In the genomic region with DNA sequence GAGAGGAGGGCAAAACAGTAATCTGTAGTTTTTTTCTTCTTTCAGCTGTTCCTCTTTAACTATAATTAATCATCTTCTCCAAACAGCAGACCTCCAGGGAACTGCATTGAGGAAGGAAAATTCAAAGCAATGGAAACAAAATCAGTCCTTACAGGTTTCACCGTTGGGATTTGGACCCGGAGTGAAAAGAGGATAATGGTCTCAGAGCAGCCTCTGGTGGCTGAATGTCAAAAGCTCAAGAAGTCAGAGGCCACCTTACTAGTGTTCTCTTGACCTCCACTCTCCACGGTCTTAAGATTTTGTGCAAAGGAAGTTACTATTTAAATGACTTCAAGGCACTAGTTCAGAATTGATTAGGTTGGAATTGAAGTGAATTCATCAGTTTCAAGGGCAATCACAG, we compare ENCODE assay signal across 8 cellular contexts. TPM values are rescaled to one million over a fixed set of nuclear protein-coding genes. Genes with fewer than 3 reads are reported as not detected.
DNase-seq lines count a peak whose midpoint lies in the region; ATAC-seq and TF ChIP-seq lines count a peak whose summit lies in the region.
"Had no signal": no experiment of that assay in that cellular context is flagged by ENCODE, and none has a peak within 500 bp of the region (broad histone marks: within the 10 kb centered on the region; RNA-seq: fewer than 3 reads in every experiment).

No MANE protein-coding gene starts in this region.

- no peak overlapping the region for H3K27ac Mint-ChIP-seq in activated CD8-positive, alpha-beta T cell treated with anti-CD3 and anti-CD28 coated beads, Interleukin-2, amount 10 ng/mL, durations not matched to agents 7 days and 5 days

- CTCF ChIA-PET in activated CD8-positive, alpha-beta T cell treated with anti-CD3 and anti-CD28 coated beads, Interleukin-2, amount 10 ng/mL, durations not matched to agents 7 days and 5 days (lab: Charles Lee), result no interaction called here

- H3K36me3 Mint-ChIP-seq in activated CD8-positive, alpha-beta T cell treated with anti-CD3 and anti-CD28 coated beads, Interleukin-2, amount 10 ng/mL, durations not matched to agents 7 days and 5 days (ENCODE audit: low read depth), result no peaks in the 10 kb centered on the region

- intact Hi-C loops in prostate gland (cut with DNase I), result no loop called here

- ATAC-seq in stimulated activated naive CD8-positive, alpha-beta T cell treated with anti-CD3 and anti-CD28 coated beads, Interleukin-15, Interleukin-2, amounts not matched to agents 100 U/mL and 50 U/mL, for 24 hours, result no peak
- no peak for ATAC-seq in activated CD8-positive, alpha-beta T cell treated with anti-CD3 and anti-CD28 coated beads, Interleukin-2, amount 10 ng/mL, durations not matched to agents 7 days and 5 days

- H3K4me1 ChIP-seq in HAP-1 (peaks cover 30% of the 10 kb centered on the region), prostate gland (replicated peaks) (no peaks in the 10 kb centered on the region)

- POLR2A ChIA-PET in activated CD8-positive, alpha-beta T cell treated with anti-CD3 and anti-CD28 coated beads, Interleukin-2, amount 10 ng/mL, durations not matched to agents 7 days and 5 days (lab: Charles Lee), result no interaction called here

- no peak overlapping the region for H3K4me3 Mint-ChIP-seq in activated CD8-positive, alpha-beta T cell treated with anti-CD3 and anti-CD28 coated beads, Interleukin-2, amount 10 ng/mL, durations not matched to agents 7 days and 5 days

- DNase-seq in HAP-1 (ENCODE audit: low spot score in 2 of 2) (peak; percentile 74 to 86), OCI-M1 (lab: John Stamatoyannopoulos, UW) (peak; percentile 38), fibroblast of mammary gland (ENCODE audit: low read depth) (peak; percentile 74), prostate gland (ENCODE audit: low spot score) (no peak)
- no peak for DNase-seq in stimulated activated naive CD8-positive, alpha-beta T cell treated with anti-CD3 and anti-CD28 coated beads, Interleukin-15, Interleukin-2, amounts not matched to agents 100 U/mL and 50 U/mL, for 24 hours
- no peak for DNase-seq in activated CD8-positive, alpha-beta T cell treated with anti-CD3 and anti-CD28 coated beads, Interleukin-2, amount 10 ng/mL, durations not matched to agents 7 days and 5 days
- no peak for DNase-seq in activated CD4-positive, alpha-beta T cell treated with anti-CD3 and anti-CD28 coated beads, Interleukin-2, amount 50 U/mL, for 1 hour

- TF ChIP-seq CTCF in fibroblast of mammary gland (conservative IDR thresholded peaks at IDR 0.05; ENCODE audit: control insufficient read depth, insufficient read depth, low read depth, low read length) (peak; percentile 75), prostate gland (IDR thresholded peaks at IDR 0.05) (peak in 3 of 4 experiments; percentile 27 to 46 (median 40))

- no peak for TF ChIP-seq POLR2A in prostate gland (IDR thresholded peaks at IDR 0.05)

- H3K4me3 ChIP-seq in HAP-1, result no peak overlapping the region
- H3K4me3 ChIP-seq in fibroblast of mammary gland (ENCODE audit: control insufficient read depth, low read depth, low read length), result no peak overlapping the region
- no peak overlapping the region for H3K4me3 ChIP-seq in prostate gland

- no peaks in the 10 kb centered on the region for H3K9me3 Mint-ChIP-seq in activated CD8-positive, alpha-beta T cell treated with anti-CD3 and anti-CD28 coated beads, Interleukin-2, amount 10 ng/mL, durations not matched to agents 7 days and 5 days (ENCODE audit: insufficient read depth)

- H3K27me3 ChIP-seq in HAP-1 (ENCODE audit: low read depth) (no peaks in the 10 kb centered on the region), prostate gland (replicated peaks; ENCODE audit: insufficient read depth) (no peaks in the 10 kb centered on the region)
- H3K27me3 ChIP-seq: neutrophil had no signal

- H3K27me3 Mint-ChIP-seq in activated CD8-positive, alpha-beta T cell treated with anti-CD3 and anti-CD28 coated beads, Interleukin-2, amount 10 ng/mL, durations not matched to agents 7 days and 5 days (ENCODE audit: low read depth), result no peaks in the 10 kb centered on the region

- H3K36me3 ChIP-seq in HAP-1 (replicated peaks) (no peaks in the 10 kb centered on the region), prostate gland (no peaks in the 10 kb centered on the region)
- H3K36me3 ChIP-seq: neutrophil had no signal

- no peak overlapping the region for H3K27ac ChIP-seq in prostate gland
- H3K27ac ChIP-seq: neutrophil had no signal

- in situ Hi-C loops in HAP-1 (cut with MboI; ENCODE audit: low sequenced_read_pairs), result loop anchor here (5.0 kb wide), 1 partner anchor 444 kb away; no protein-coding TSS in a partner anchor

- H3K9me3 ChIP-seq in HAP-1 (no peaks in the 10 kb centered on the region), prostate gland (no peaks in the 10 kb centered on the region)
- H3K9me3 ChIP-seq: neutrophil had no signal

- no peaks in the 10 kb centered on the region for H3K4me1 Mint-ChIP-seq in activated CD8-positive, alpha-beta T cell treated with anti-CD3 and anti-CD28 coated beads, Interleukin-2, amount 10 ng/mL, durations not matched to agents 7 days and 5 days (ENCODE audit: low read depth)

- 11% methylated on average over 3 of the region's 3 CpGs for WGBS in prostate gland

RNA-seq across cellular contexts. Expression of gene MID1, which starts 16.0 kb away (rescaled TPM):
- 10 to 100 TPM; 14.6 to 26.1 TPM for total RNA-seq in prostate gland
- under 1 TPM; 0.11 to 0.23 TPM for total RNA-seq in activated CD8-positive, alpha-beta T cell treated with anti-CD3 and anti-CD28 coated beads, Interleukin-2, amount 10 ng/mL, durations not matched to agents 7 days and 5 days

Comparison
In these comparisons a context has a peak if more than half of its experiments do, and no peak if none do; other contexts are left out.
1. DNase-seq: peak in HAP-1 (2 of 2), OCI-M1 (single experiment) and fibroblast of mammary gland (single experiment); none in prostate gland (single experiment), stimulated activated naive CD8-positive, alpha-beta T cell treated with anti-CD3 and anti-CD28 coated beads, Interleukin-15, Interleukin-2, amounts not matched to agents 100 U/mL and 50 U/mL, for 24 hours (single experiment), activated CD8-positive, alpha-beta T cell treated with anti-CD3 and anti-CD28 coated beads, Interleukin-2, amount 10 ng/mL, durations not matched to agents 7 days and 5 days (single experiment) and activated CD4-positive, alpha-beta T cell treated with anti-CD3 and anti-CD28 coated beads, Interleukin-2, amount 50 U/mL, for 1 hour (single experiment).
2. RNA of gene MID1, which starts 16.0 kb away (total RNA-seq): 14.6 to 26.1 TPM in prostate gland; 0.11 to 0.23 TPM in activated CD8-positive, alpha-beta T cell treated with anti-CD3 and anti-CD28 coated beads, Interleukin-2, amount 10 ng/mL, durations not matched to agents 7 days and 5 days; every median in the first group is over 10 times any median in the second.